Comparison of ENCODE assay signal across 22 cellular contexts in genomic region chr1:43018091-43018490, GRCh38.
"Had no signal": no experiment of that assay in that cellular context is flagged by ENCODE, and none has a peak within 500 bp of the region (broad histone marks: within the 10 kb centered on the region; RNA-seq: fewer than 3 reads in every experiment).

No MANE protein-coding gene starts in this region.

- H3K9ac ChIP-seq: KMS-11 had no signal

- ATAC-seq: K562, Panc1, PC-3, SK-N-SH treated with all-trans-retinoic acid at 6 μM for 48 hours had no signal

- H3K9me3 ChIP-seq: SJCRH30 had no signal

- H3K27ac ChIP-seq: KMS-11, SJCRH30 had no signal

- H3K9me3 Mint-ChIP-seq: IgD-negative memory B cell had no signal

- H3K4me3 ChIP-seq: K562, SJCRH30 had no signal

- FAIRE-seq: K562 had no signal

- DNase-seq: Kasumi-1, MM.1S, NCI-H1092 treated with DMSO at 0.1 percent for 48 hours, NCI-H1436, NCI-H187, NCI-H2029, NCI-H2081 treated with DMSO at 0.1 percent for 48 hours, NCI-H2171, NCI-H226, NCI-H446, NCI-H510A, NCI-H524 treated with DMSO at 0.1 percent for 48 hours, NCI-H69, NCI-H774, PC-3, SHP77, SJCRH30 had no signal

- H3K4me1 ChIP-seq: SJCRH30 had no signal

- H3K36me3 ChIP-seq: SJCRH30 had no signal

- H3K4me3 Mint-ChIP-seq: IgD-negative memory B cell had no signal
